8 cellular contexts compared by ENCODE assay signal in the genomic region with DNA sequence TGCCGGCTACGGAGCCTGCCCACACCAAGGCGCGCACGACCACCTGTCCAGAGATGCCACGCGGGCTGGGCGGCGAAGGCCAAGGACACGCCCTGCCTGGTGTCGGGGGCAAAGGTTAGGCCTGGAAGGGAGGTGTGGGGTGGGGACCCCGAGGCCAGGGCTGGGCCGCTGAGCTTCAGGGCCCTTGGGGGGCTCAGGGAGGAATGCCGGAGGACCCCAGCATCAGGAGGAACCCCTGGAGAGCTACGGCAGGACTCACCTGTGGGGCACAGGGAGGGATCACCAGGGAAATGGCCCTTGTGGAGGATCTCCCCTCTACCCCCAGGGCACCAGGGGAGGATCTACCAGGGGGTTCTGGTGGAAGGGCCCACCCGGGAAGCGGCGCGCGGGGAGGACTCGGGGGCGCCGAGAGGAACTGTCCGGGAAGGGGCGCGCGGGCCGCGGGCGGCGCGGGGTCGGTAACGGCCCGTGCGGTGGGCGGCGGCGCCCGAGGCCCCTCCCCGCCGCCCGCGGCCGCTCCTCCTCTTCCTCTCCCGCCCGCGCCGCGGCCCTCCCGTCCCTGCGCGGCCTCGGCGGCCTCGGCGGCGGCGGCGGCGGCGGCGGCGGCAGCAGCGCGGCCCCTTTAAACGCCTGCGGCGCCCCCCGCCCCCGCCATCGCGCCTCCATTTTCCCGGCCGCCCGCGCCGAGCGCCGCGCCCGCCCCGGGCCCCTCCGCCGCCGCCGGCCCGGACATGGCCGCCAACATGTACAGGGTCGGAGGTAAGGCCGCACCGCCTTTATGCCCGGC. TPM values are rescaled to one million over a fixed set of nuclear protein-coding genes. Genes with fewer than 3 reads are reported as not detected.
DNase-seq lines count a peak whose midpoint lies in the region; ATAC-seq, FAIRE-seq and TF ChIP-seq lines count a peak whose summit lies in the region.

A gene (plus strand): TSS at position 523 of the 787 bp plus-strand sequence. CDS start 209 bp downstream, at position 732.

- in situ Hi-C loops in HepG2 (cut with HindIII; ENCODE audit: extremely low pct_ligation_motif_present, low pct_unique_long_range_greater_than_20kb): loop anchor here (5.0 kb wide), 1 partner anchor 108 kb away; a partner anchor contains a TSS

- POLR2A ChIA-PET in A549 (lab: Yijun Ruan, JAX): no interaction called here
- POLR2A ChIA-PET in HepG2 (lab: Yijun Ruan, JAX): interaction anchor here (2.4 kb wide), 1 partner anchor 21 kb away, joined by 10 read pairs; a partner anchor contains a TSS

- FAIRE-seq in A549 (lab: Jason Lieb, UNC) (no peak), HepG2 (lab: Jason Lieb, UNC) (no peak)

- peak; percentile 40 to 54; a peak in 5 of 6 replicates for ATAC-seq in A549
- ATAC-seq in GM18498 (IDR thresholded peaks at IDR 0.05; ENCODE audit: unreplicated experiment): peak; percentile 65
- peak; percentile 55 for ATAC-seq in HepG2
- no peak for ATAC-seq in GM21447 (IDR thresholded peaks at IDR 0.05; ENCODE audit: unreplicated experiment)

- H4K20me1 ChIP-seq in Karpas-422 (ENCODE audit: insufficient read depth, low read depth, low read length) (peaks cover 34% of the 10 kb centered on the region), HepG2 (ENCODE audit: insufficient read depth, low read length) (0 out of 2 replicates have a peak, but pooled peaks cover 2% of the 10 kb centered on the region)

- H3K9ac ChIP-seq in Karpas-422 (ENCODE audit: low read length): peak within 1 kb of the TSS; percentile 96
- peak within 1 kb of the TSS; percentile 89 for H3K9ac ChIP-seq in HepG2 (ENCODE audit: insufficient read depth, low read depth, low read length)

- peak within 1 kb of the TSS; percentile 97 for H2AFZ ChIP-seq in Karpas-422 (ENCODE audit: low read length)
- H2AFZ ChIP-seq in HepG2 (ENCODE audit: low read length): no peak within 1 kb of the TSS

- H3K9me2 ChIP-seq in Karpas-422 (replicated peaks; ENCODE audit: insufficient read depth, low read length): no peaks in the 10 kb centered on the region

- peak within 1 kb of the TSS; percentile 99 to 100 for H3K27ac ChIP-seq in A549
- peak within 1 kb of the TSS; percentile 70 for H3K27ac ChIP-seq in Karpas-422 (ENCODE audit: low read length)
- H3K27ac ChIP-seq in WERI-Rb-1: peak within 1 kb of the TSS; percentile 89
- H3K27ac ChIP-seq in cingulate gyrus (ENCODE audit: low read depth, low read length): peak within 1 kb of the TSS; percentile 39
- H3K27ac ChIP-seq in HepG2 (ENCODE audit: extremely low read length, insufficient read depth, low read length): peak within 1 kb of the TSS; percentile 84

- H3K4me1 ChIP-seq in A549 (peaks cover 24% of the 10 kb centered on the region; the same call in 2 of the 3 replicates), Karpas-422 (ENCODE audit: low read length) (peaks cover 35% of the 10 kb centered on the region), HepG2 (ENCODE audit: insufficient read depth, low read length) (peaks cover 47% of the 10 kb centered on the region)

- H3K4me2 ChIP-seq in A549: peak within 1 kb of the TSS; percentile 94
- peak within 1 kb of the TSS; percentile 95 for H3K4me2 ChIP-seq in Karpas-422 (ENCODE audit: low read depth, low read length, poor library complexity, severe bottlenecking)
- peak within 1 kb of the TSS; percentile 91 for H3K4me2 ChIP-seq in HepG2 (ENCODE audit: low read depth, low read length)

- TF ChIP-seq RAD21 in A549 (conservative IDR thresholded peaks at IDR 0.05 in 1 of 2, IDR thresholded peaks at IDR 0.05 in 1 of 2): no peak
- TF ChIP-seq RAD21 in HepG2 (CRISPR knock-in tag; IDR thresholded peaks at IDR 0.05): no peak; the same call in 1 of the 2 replicates

- no TSS peak for BruUV-seq in HepG2 (replicated peaks; lab: Mats Ljungman, UMichigan)

- H3K36me3 ChIP-seq in Karpas-422 (ENCODE audit: insufficient read depth, low read length): peaks cover 10% of the 10 kb centered on the region; the same call in 1 of the 2 replicates
- H3K36me3 ChIP-seq in WERI-Rb-1: peaks cover 35% of the 10 kb centered on the region
- 0 out of 5 replicates have a peak, but pooled peaks cover 0 to 3% of the 10 kb centered on the region in 2 experiments for H3K36me3 ChIP-seq in HepG2 (replicated peaks in 1 of 2; ENCODE audit: control insufficient read depth in 1 of 2, insufficient read depth in 2 of 2, low read length in 2 of 2)

- no peak for TF ChIP-seq EP300 in A549 (IDR thresholded peaks at IDR 0.05)
- TF ChIP-seq EP300 in HepG2 (IDR thresholded peaks at IDR 0.05; ENCODE audit: low read depth in 2 of 2, low read length in 2 of 2): no peak
- TF ChIP-seq EP300 in HepG2 (CRISPR knock-in tag; IDR thresholded peaks at IDR 0.05; ENCODE audit: borderline replicate concordance): no peak

- no peaks in the 10 kb centered on the region for H3K27me3 ChIP-seq in Karpas-422 (ENCODE audit: low read length)
- no peaks in the 10 kb centered on the region for H3K27me3 ChIP-seq in WERI-Rb-1 (ENCODE audit: insufficient read depth, low read depth, severe bottlenecking)
- no peaks in the 10 kb centered on the region; a peak in 1 of 5 replicates for H3K27me3 ChIP-seq in HepG2 (ENCODE audit: control insufficient read depth in 1 of 2, insufficient read depth in 2 of 2, low read length in 2 of 2)

- peaks cover 47% of the 10 kb centered on the region for H3K79me2 ChIP-seq in Karpas-422 (ENCODE audit: low read length)
- H3K79me2 ChIP-seq in HepG2 (ENCODE audit: insufficient read depth, low read length): peaks cover 39% of the 10 kb centered on the region

- CTCF ChIA-PET in A549 (lab: Yijun Ruan, JAX) (interaction anchor here (0.6 to 1.6 kb wide), 2 partner anchors 44 to 49 kb away, joined by 3 to 4 read pairs; no protein-coding TSS in a partner anchor), HepG2 (lab: Yijun Ruan, JAX; ENCODE audit: low intra/inter-chr PET ratio, low total read pairs) (no interaction called here)

- DNase-seq in A549 (ENCODE audit: low read depth in 1 of 2, low spot score in 1 of 2) (no peak), Karpas-422 (peak; percentile 84), WERI-Rb-1 (no peak), HepG2 (ENCODE audit: low spot score) (peak; percentile 35)
- DNase-seq in stimulated activated CD4-positive, alpha-beta T cell treated with anti-CD3 and anti-CD28 coated beads, TNF-alpha, amount 100 ng/mL, for 48 hours (ENCODE audit: low read depth in 3 of 3): peak in 2 of 3 donors; percentile 22 to 44

- intact Hi-C loops in HepG2 (cut with micrococcal nuclease; ENCODE audit: unreplicated experiment): no loop called here

- H3K4me3 ChIP-seq in A549 (peak within 1 kb of the TSS; percentile 97), Karpas-422 (ENCODE audit: low read length) (peak within 1 kb of the TSS; percentile 93), WERI-Rb-1 (ENCODE audit: low read depth, low read length) (peak within 1 kb of the TSS; percentile 91), HepG2 (replicated peaks in 1 of 3; ENCODE audit: insufficient read depth in 1 of 3, low read depth in 2 of 3, low read length in 3 of 3) (peak within 1 kb of the TSS; percentile 76 to 92 (median 89))

- H3K9me3 ChIP-seq in A549 (no peaks in the 10 kb centered on the region), Karpas-422 (ENCODE audit: low read length) (no peaks in the 10 kb centered on the region), WERI-Rb-1 (ENCODE audit: severe bottlenecking) (no peaks in the 10 kb centered on the region), HepG2 (ENCODE audit: low read length) (no peaks in the 10 kb centered on the region)

- TF ChIP-seq CTCF in A549 (IDR thresholded peaks at IDR 0.05) (no peak), WERI-Rb-1 (IDR thresholded peaks at IDR 0.05; ENCODE audit: low read depth, low read length) (no peak), HepG2 (CRISPR knock-in tag; IDR thresholded peaks at IDR 0.05) (no peak)

- 30% methylated on average over 7 of the region's 93 CpGs for WGBS in A549 (ENCODE audit: missing lambda C conversion rate)
- no CpG with 5 or more reads among the region's 93 CpGs for WGBS in HepG2 (ENCODE audit: low lambda C conversion rate)

- TF ChIP-seq POLR2A in A549 (IDR thresholded peaks at IDR 0.05; ENCODE audit: low read length): peak; percentile 41
- peak; percentile 61 to 68 for TF ChIP-seq POLR2A in HepG2 (IDR thresholded peaks at IDR 0.05; ENCODE audit: insufficient read depth in 1 of 2, low read depth in 2 of 2, low read length in 2 of 2)

TF ChIP-seq in A549, 52 proteins besides CTCF, POLR2A, EP300 and RAD21 (continues in another document):
- 0 out of 2 replicates have a peak, but pooled peaks have one; percentile 22 for TF ChIP-seq PHF8 (IDR thresholded peaks at IDR 0.05; ENCODE audit: borderline replicate concordance, low read depth)

TF ChIP-seq in HepG2, 621 proteins besides CTCF, POLR2A, EP300 and RAD21 (continues in another document):
- no peak for TF ChIP-seq RFX1 (IDR thresholded peaks at IDR 0.05)

RNA-seq across cellular contexts. Expression of the gene that starts here (rescaled TPM):
- polyA plus RNA-seq in A549 (2011; rRNA removed) (46.8 and 52.7 TPM in 2 replicates), A549 (2017; fragmentation: RNase III; extraction: RNeasy Plus Mini Kit Qiagen cat#74134 plus additional on column Dnase treatment) (80.7 to 89.8 TPM (median 86.7 TPM) in 3 replicates), HepG2 (2011; rRNA removed) (85.7 and 85.8 TPM in 2 replicates)
- 105 and 111 TPM in 2 replicates for polyA plus RNA-seq in A549 (2012; cell fraction: cytosol; rRNA removed)
- 523 and 668 TPM in 2 replicates for polyA plus RNA-seq in A549 (2012; cell fraction: nucleus; rRNA removed)
- polyA minus RNA-seq in A549 (2011; rRNA and poly(A)+ RNA removed): 42.6 and 67.3 TPM in 2 replicates
- total RNA-seq in Karpas-422 (2014; rRNA removed; shearing (Covaris generic); ENCODE audit: low replicate concordance): 94.6 and 204 TPM in 2 replicates
- total RNA-seq in HepG2 (2016; rRNA removed; fragmentation: Illumina TruSeq; extraction: Trizol): 19.1 and 35.2 TPM in 2 replicates
- total RNA-seq in HepG2 (2016; cell fraction: cytosol; rRNA removed; fragmentation: Illumina TruSeq; extraction: Trizol; ENCODE audit: low read depth): 56.8 and 63.0 TPM in 2 replicates
- 14.0 and 38.5 TPM in 2 replicates for total RNA-seq in HepG2 (2016; cell fraction: insoluble cytoplasmic fraction; rRNA removed; fragmentation: Illumina TruSeq; extraction: Trizol)
- total RNA-seq in HepG2 (2016; cell fraction: membrane; rRNA removed; fragmentation: Illumina TruSeq; extraction: Trizol): 52.7 and 56.0 TPM in 2 replicates
- total RNA-seq in HepG2 (2016; cell fraction: nucleus; rRNA removed; fragmentation: Illumina TruSeq; extraction: Trizol): 47.2 and 51.4 TPM in 2 replicates
- 39.0 and 48.4 TPM in 2 replicates for polyA plus RNA-seq in HepG2 (2011; cell fraction: cytosol; rRNA removed)
- polyA plus RNA-seq in HepG2 (2011; cell fraction: nucleus; rRNA removed): 409 and 581 TPM in 2 replicates
- 58.3 and 62.1 TPM in 2 replicates for polyA plus RNA-seq in HepG2 (2012)
- 51.1 and 53.5 TPM in 2 replicates for polyA plus RNA-seq in HepG2 (2016; cell fraction: cytosol; fragmentation: Illumina TruSeq; extraction: Trizol; ENCODE audit: low read depth)
- polyA plus RNA-seq in HepG2 (2016; cell fraction: insoluble cytoplasmic fraction; fragmentation: Illumina TruSeq; extraction: Trizol; ENCODE audit: low read depth): 36.2 and 45.8 TPM in 2 replicates
- polyA plus RNA-seq in HepG2 (2016; cell fraction: membrane; fragmentation: Illumina TruSeq; extraction: Trizol; ENCODE audit: low read depth): 82.4 and 89.9 TPM in 2 replicates
- polyA plus RNA-seq in HepG2 (2016; cell fraction: nucleus; fragmentation: Illumina TruSeq; extraction: Trizol; ENCODE audit: insufficient read depth, low read depth): 244 and 255 TPM in 2 replicates
- polyA minus RNA-seq in HepG2 (2011; rRNA and poly(A)+ RNA removed; ENCODE audit: low replicate concordance): 53.3 and 73.7 TPM in 2 replicates
- 58.3 and 59.6 TPM in 2 replicates for polyA minus RNA-seq in HepG2 (2011; cell fraction: cytosol; rRNA and poly(A)+ RNA removed)
- polyA minus RNA-seq in HepG2 (2011; cell fraction: nucleus; rRNA and poly(A)+ RNA removed): 88.5 and 90.4 TPM in 2 replicates

Comparison
In these comparisons a context has a peak if more than half of its experiments do, and no peak if none do; other contexts are left out.
1. DNase-seq: peak in Karpas-422 (single experiment), HepG2 (single experiment) and stimulated activated CD4-positive, alpha-beta T cell treated with anti-CD3 and anti-CD28 coated beads, TNF-alpha, amount 100 ng/mL, for 48 hours (2 of 3); none in A549 (0 of 2) and WERI-Rb-1 (single experiment).
2. H3K27ac ChIP-seq: peak in every context shown above with its lines; median percentile 100 in A549; 89 in WERI-Rb-1; 84 in HepG2; 70 in Karpas-422; 39 in cingulate gyrus.
3. Peak in every context shown above with its lines, with median percentiles within 50 percentile points of each other: H3K4me2 ChIP-seq and H3K4me3 ChIP-seq.